Comparison of ENCODE assay signal across 8 cellular contexts in genomic region chr12:121296618-121297476, GRCh38. TPM values are rescaled to one million over a fixed set of nuclear protein-coding genes. Genes with fewer than 3 reads are reported as not detected.
A peak's percentile ranks its signal among the peaks of the same experiment; 100 is the strongest.
DNase-seq lines count a peak whose midpoint lies in the region; ATAC-seq and TF ChIP-seq lines count a peak whose summit lies in the region.

Gene CAMKK2 (minus strand): TSS chr12:121296709. CDS start chr12:121274526, 22,183 bp downstream.

- H3K27me3 ChIP-seq in ascending aorta (no peaks in the 10 kb centered on the region), vagina (no peaks in the 10 kb centered on the region)

- peak; percentile 31 for TF ChIP-seq CTCF in GM13977 (IDR thresholded peaks at IDR 0.05; ENCODE audit: extremely low read depth, insufficient read depth, missing control alignments)
- TF ChIP-seq CTCF in ascending aorta (IDR thresholded peaks at IDR 0.05), result peak in 1 of 3 experiments; percentile 35
- no peak for TF ChIP-seq CTCF in vagina (IDR thresholded peaks at IDR 0.05)

- intact Hi-C loops in ascending aorta (cut with DNase I), result loop anchor here (1.0 kb wide), 1 partner anchor 102 kb away; no protein-coding TSS in a partner anchor
- intact Hi-C loops in vagina (cut with DNase I), result no loop called here

- H3K27ac ChIP-seq in ascending aorta (peak within 1 kb of the TSS; percentile 65 to 83), vagina (peak within 1 kb of the TSS; percentile 96)

- H3K9me3 ChIP-seq in ascending aorta (no peaks in the 10 kb centered on the region), vagina (no peaks in the 10 kb centered on the region)

- H3K4me3 ChIP-seq in ascending aorta, result peak within 1 kb of the TSS; percentile 89 to 99
- H3K4me3 ChIP-seq in vagina, result peak within 1 kb of the TSS; percentile 98 to 99

- H3K4me1 ChIP-seq in ascending aorta (peaks cover 0 to 18% of the 10 kb centered on the region in 2 donors), vagina (peaks cover 35% of the 10 kb centered on the region)

- ATAC-seq in HG02840 (IDR thresholded peaks at IDR 0.05; ENCODE audit: low FRiP score, unreplicated experiment), result peak; percentile 73

- in situ Hi-C loops in GM13977 (cut with MboI; ENCODE audit: low pct_unique_long_range_greater_than_20kb, low sequenced_read_pairs, unreplicated experiment), result no loop called here

- DNase-seq in GM13977 (ENCODE audit: low spot score), result peak; percentile 97
- DNase-seq in NCI-H146 (lab: John Stamatoyannopoulos, UW), result peak; percentile 86
- DNase-seq in T-helper 22 cell (ENCODE audit: low read depth), result peak; percentile 77
- DNase-seq in ascending aorta (ENCODE audit: low spot score in 2 of 2), result peak; percentile 39 to 91
- peak; percentile 94 for DNase-seq in hepatic stellate cell (ENCODE audit: low spot score)
- peak; percentile 24 for DNase-seq in renal cortical epithelial cell (ENCODE audit: low read depth)
- DNase-seq in vagina (ENCODE audit: extremely low spot score in 2 of 2), result no peak

- TF ChIP-seq POLR2A in vagina (IDR thresholded peaks at IDR 0.05), result peak in 1 of 2 donors; percentile 32

- H3K36me3 ChIP-seq in ascending aorta, result peaks cover 0 to 4% of the 10 kb centered on the region in 2 donors
- peaks cover 0 to 6% of the 10 kb centered on the region in 2 donors for H3K36me3 ChIP-seq in vagina

RNA-seq across cellular contexts. Expression of gene CAMKK2, which starts in this region (rescaled TPM):
- total RNA-seq in ascending aorta (36.9 TPM), renal cortical epithelial cell (14.6 and 21.1 TPM in 2 replicates), vagina (32.7 TPM)

Comparison
In these comparisons a context has a peak if more than half of its experiments do, and no peak if none do; other contexts are left out.
1. DNase-seq: peak in GM13977 (single experiment), NCI-H146 (single experiment), T-helper 22 cell (single experiment), ascending aorta (2 of 2), hepatic stellate cell (single experiment) and renal cortical epithelial cell (single experiment); none in vagina (0 of 2).